10 cellular contexts compared by ENCODE assay signal in the genomic region with DNA sequence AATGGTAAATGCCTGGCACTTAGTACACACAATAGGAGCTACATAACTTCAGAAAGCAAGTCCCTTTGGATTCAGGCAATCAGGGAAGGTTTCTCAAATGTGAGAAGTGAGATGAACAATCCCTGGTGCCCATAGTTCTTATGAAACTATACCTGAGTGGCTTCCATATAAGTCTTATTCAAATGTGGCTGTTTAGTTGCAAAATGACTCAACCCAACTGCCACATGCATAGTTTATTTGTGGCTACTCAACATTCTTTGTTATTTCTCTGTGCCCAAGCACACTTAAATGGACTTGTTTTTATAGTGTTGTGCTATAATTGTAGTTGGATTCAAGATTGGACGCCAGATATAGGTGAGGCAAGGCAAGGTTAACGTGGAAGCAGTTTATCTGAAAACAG.
DNase-seq lines count a peak whose midpoint lies in the region; ATAC-seq, FAIRE-seq and TF ChIP-seq lines count a peak whose summit lies in the region.
"Had no signal": no experiment of that assay in that cellular context is flagged by ENCODE, and none has a peak within 500 bp of the region (broad histone marks: within the 10 kb centered on the region; RNA-seq: fewer than 3 reads in every experiment).

No MANE protein-coding gene starts in this region.

- H4K20me1 ChIP-seq in PC-9 (ENCODE audit: insufficient read depth), result no peaks in the 10 kb centered on the region

- TF ChIP-seq CTCF in PC-9 (conservative IDR thresholded peaks at IDR 0.05), result no peak
- TF ChIP-seq CTCF in mucosa of descending colon (IDR thresholded peaks at IDR 0.05), result no peak

- no peaks in the 10 kb centered on the region for H3K27me3 ChIP-seq in PC-9 (ENCODE audit: insufficient read depth, low read depth)

- H3F3A ChIP-seq in PC-9 (ENCODE audit: insufficient read depth, low read depth), result peaks cover 17% of the 10 kb centered on the region

- CTCF ChIA-PET in PC-9 (lab: Charles Lee), result no interaction called here

- no peak for FAIRE-seq in HTR-8/SVneo (lab: Jason Lieb, UNC)

- intact Hi-C loops in PC-9 (cut with micrococcal nuclease; ENCODE audit: unreplicated experiment), result no loop called here
- intact Hi-C loops in mucosa of descending colon (cut with DNase I, micrococcal nuclease), result no loop called here

- H2AFZ ChIP-seq in PC-9, result no peak overlapping the region

- no peak overlapping the region for H3K4me3 ChIP-seq in PC-9
- no peak overlapping the region for H3K4me3 ChIP-seq in mucosa of descending colon

- H3K4me1 ChIP-seq in PC-9 (replicated peaks; ENCODE audit: insufficient read depth) (peaks cover 41% of the 10 kb centered on the region), mucosa of descending colon (ENCODE audit: low read depth) (no peaks in the 10 kb centered on the region)

- DNase-seq in PC-9 (peak in 1 of 2 experiments; percentile 40), mucosa of gallbladder (ENCODE audit: low spot score) (no peak), mucosa of descending colon (no peak), HTR-8/SVneo (ENCODE audit: insufficient read length, low spot score) (no peak), RKO (ENCODE audit: low spot score) (no peak)
- DNase-seq: dermis blood vessel endothelial cell, NCI-H1105 had no signal

- peak overlapping the region; percentile 32; the same call in 1 of the 2 replicates for H3K4me2 ChIP-seq in PC-9

- no peaks in the 10 kb centered on the region for H3K79me2 ChIP-seq in PC-9 (ENCODE audit: low read depth)

- POLR2A ChIA-PET in PC-9 (lab: Charles Lee; ENCODE audit: unreplicated experiment), result no interaction called here

- H3K27ac ChIP-seq in PC-9, result no peak overlapping the region

- H3K36me3 ChIP-seq in PC-9 (ENCODE audit: low read depth), result 0 out of 2 replicates have a peak, but pooled peaks cover 3% of the 10 kb centered on the region
- H3K36me3 ChIP-seq in mucosa of descending colon (ENCODE audit: low read depth), result no peaks in the 10 kb centered on the region

- H3K9me3 ChIP-seq in PC-9 (ENCODE audit: insufficient read depth, low read depth) (no peaks in the 10 kb centered on the region), mucosa of descending colon (no peaks in the 10 kb centered on the region)

- H3K9me2 ChIP-seq in PC-9 (ENCODE audit: insufficient read depth), result no peaks in the 10 kb centered on the region

- ATAC-seq in GM18519 (IDR thresholded peaks at IDR 0.05; ENCODE audit: low FRiP score, unreplicated experiment), result peak; percentile 80
- ATAC-seq in GM21423 (IDR thresholded peaks at IDR 0.05; ENCODE audit: unreplicated experiment), result peak; percentile 79
- peak; percentile 50 for ATAC-seq in HG03045 (IDR thresholded peaks at IDR 0.05; ENCODE audit: unreplicated experiment)
- no peak for ATAC-seq in mucosa of descending colon

- no TSS peak for BruUV-seq in PC-9 (replicated peaks; lab: Mats Ljungman, UMichigan)
